In genomic region chr14:105294142-105294597, GRCh38 we compare ENCODE assay signal across 8 cellular contexts. TPM values are rescaled to one million over a fixed set of nuclear protein-coding genes. Genes with fewer than 3 reads are reported as not detected.
DNase-seq lines count a peak whose midpoint lies in the region; ATAC-seq and TF ChIP-seq lines count a peak whose summit lies in the region.

No MANE protein-coding gene starts in this region.

- H3K27me3 Mint-ChIP-seq in H9 (ENCODE audit: low read depth) = no peaks in the 10 kb centered on the region
- H3K27me3 Mint-ChIP-seq in activated naive CD8-positive, alpha-beta T cell = no peaks in the 10 kb centered on the region

- H2BK12ac ChIP-seq in H9 (ENCODE audit: insufficient read length, low read depth, low read length) = no peak overlapping the region

- H3K4ac ChIP-seq in H9 (ENCODE audit: low read depth, low read length) = no peak overlapping the region

- no peak overlapping the region for H3K23ac ChIP-seq in H9 (ENCODE audit: insufficient read length, low read depth, low read length)

- H3K27me3 ChIP-seq in BE2C (no peaks in the 10 kb centered on the region), H9 (ENCODE audit: insufficient read depth, low read length) (no peaks in the 10 kb centered on the region), Panc1 (ENCODE audit: control insufficient read depth, insufficient read depth, low read length) (no peaks in the 10 kb centered on the region), smooth muscle cell (ENCODE audit: low read depth) (no peaks in the 10 kb centered on the region)

- H3K79me2 ChIP-seq in H9 (ENCODE audit: insufficient read depth, low read length) = peaks cover 3% of the 10 kb centered on the region; the same call in 1 of the 2 replicates
- peaks cover 95% of the 10 kb centered on the region for H3K79me2 ChIP-seq in smooth muscle cell (ENCODE audit: low read depth)

- no peak overlapping the region for H3K18ac ChIP-seq in H9 (ENCODE audit: insufficient read length, low read depth, low read length)

- ATAC-seq in Panc1 = peak; percentile 64

- H3K4me2 ChIP-seq in H9 (ENCODE audit: insufficient read depth, insufficient read length, low read length) (no peak overlapping the region), smooth muscle cell (no peak overlapping the region)

- H4K5ac ChIP-seq in H9 (ENCODE audit: insufficient read length, low read depth, low read length) = no peak overlapping the region

- H3K36me3 Mint-ChIP-seq in H9 (ENCODE audit: insufficient read depth in 1 of 3, low read depth in 3 of 3) = peaks cover 0 to 3% (median 0%) of the 10 kb centered on the region in 3 experiments; a peak in 1 of 7 replicates
- H3K36me3 Mint-ChIP-seq in activated naive CD8-positive, alpha-beta T cell = no peaks in the 10 kb centered on the region

- CTCF ChIA-PET in Panc1 (lab: Charles Lee) = no interaction called here

- intact Hi-C loops in Panc1 (cut with micrococcal nuclease; ENCODE audit: unreplicated experiment) = no loop called here

- H3F3A ChIP-seq in smooth muscle cell (ENCODE audit: low read depth) = no peaks in the 10 kb centered on the region

- no CpG with 5 or more reads among the region's 15 CpGs for WGBS in H9 (ENCODE audit: extremely low coverage, insufficient read length, low lambda C conversion rate)
- 82% methylated on average over 15 of the region's 15 CpGs for WGBS in smooth muscle cell (ENCODE audit: low lambda C conversion rate)

- H3K4me3 ChIP-seq in BE2C (ENCODE audit: low read depth, low read length) (peak overlapping the region; percentile 44), Panc1 (ENCODE audit: low read depth in 2 of 2, low read length in 2 of 2) (no peak overlapping the region), smooth muscle cell (no peak overlapping the region)

- no peak overlapping the region for H2BK120ac ChIP-seq in H9 (ENCODE audit: low read depth, low read length, poor library complexity, severe bottlenecking)

- no peak for TF ChIP-seq CTCF in BE2C (IDR thresholded peaks at IDR 0.05; ENCODE audit: low read depth, low read length)
- no peak for TF ChIP-seq CTCF in H9 (conservative IDR thresholded peaks at IDR 0.05)
- no peak for TF ChIP-seq CTCF in Panc1 (IDR thresholded peaks at IDR 0.05)
- no peak for TF ChIP-seq CTCF in smooth muscle cell (IDR thresholded peaks at IDR 0.05; ENCODE audit: borderline replicate concordance, insufficient read depth, poor library complexity, severe bottlenecking)

- H2AK5ac ChIP-seq in H9 (ENCODE audit: insufficient read length, low read length) = no peak overlapping the region

- H2BK20ac ChIP-seq in H9 (ENCODE audit: low read depth, low read length, poor library complexity, severe bottlenecking) = no peak overlapping the region

- POLR2A ChIA-PET in Panc1 (lab: Charles Lee) = no interaction called here

- H4K20me1 ChIP-seq in H9 (ENCODE audit: control insufficient read depth, insufficient read depth, insufficient read length) (no peaks in the 10 kb centered on the region), smooth muscle cell (ENCODE audit: low read depth) (peaks cover 98% of the 10 kb centered on the region)

- no peaks in the 10 kb centered on the region for H3K79me1 ChIP-seq in H9 (ENCODE audit: insufficient read depth, low read depth, low read length, poor library complexity, severe bottlenecking)

- no peak overlapping the region for H3T11ph ChIP-seq in H9 (ENCODE audit: low read length)

- no peak overlapping the region for H4K91ac ChIP-seq in H9 (ENCODE audit: insufficient read length, low read depth, low read length)

- no peaks in the 10 kb centered on the region for H3K23me2 ChIP-seq in H9 (ENCODE audit: insufficient read length, low read depth, low read length, poor library complexity, severe bottlenecking)

- H3K9ac ChIP-seq in H9 (ENCODE audit: extremely low read depth, insufficient read length, low read length) (no peak overlapping the region), smooth muscle cell (ENCODE audit: low read depth) (no peak overlapping the region)

- peak; percentile 95 for DNase-seq in BE2C
- no peak for DNase-seq in H9
- DNase-seq in Panc1 (ENCODE audit: low read depth, low spot score) = no peak
- DNase-seq in left kidney (ENCODE audit: low read depth, low spot score) = peak; percentile 91
- DNase-seq in stimulated activated CD8-positive, alpha-beta memory T cell treated with anti-CD3 and anti-CD28 coated beads, Interleukin-4, amount 100 ng/mL, for 48 hours = peak; percentile 66
- no peak for DNase-seq in NOMO-1 treated with dmso at 0.1 percent for 144 hours (lab: John Stamatoyannopoulos, UW; ENCODE audit: unreplicated experiment)
- DNase-seq in smooth muscle cell (lab: John Stamatoyannopoulos, UW; ENCODE audit: unreplicated experiment) = no peak

- H2BK15ac ChIP-seq in H9 (ENCODE audit: low read depth, low read length) = no peak overlapping the region

- H3K9me3 ChIP-seq in BE2C = no peaks in the 10 kb centered on the region
- H3K9me3 ChIP-seq in H9 (ENCODE audit: control insufficient read depth, low read depth, low read length) = no peaks in the 10 kb centered on the region
- no peaks in the 10 kb centered on the region for H3K9me3 ChIP-seq in Panc1 (ENCODE audit: control insufficient read depth, insufficient read depth, low read depth, low read length)
- H3K9me3 ChIP-seq in smooth muscle cell (replicated peaks; ENCODE audit: low read depth) = no peaks in the 10 kb centered on the region

- BruUV-seq in Panc1 (replicated peaks; lab: Mats Ljungman, UMichigan) = no TSS peak

- H3K4me1 Mint-ChIP-seq in H9 = no peaks in the 10 kb centered on the region
- H3K4me1 Mint-ChIP-seq in activated naive CD8-positive, alpha-beta T cell (ENCODE audit: low read depth) = peaks cover 47% of the 10 kb centered on the region

- H2AFZ ChIP-seq in H9 (ENCODE audit: low read length) (no peak overlapping the region), smooth muscle cell (ENCODE audit: low read depth) (no peak overlapping the region)

- H3K4me3 Mint-ChIP-seq in H9 = no peak overlapping the region
- H3K4me3 Mint-ChIP-seq in activated naive CD8-positive, alpha-beta T cell = peak overlapping the region; percentile 63

- H3K4me1 ChIP-seq in BE2C (peaks cover 21% of the 10 kb centered on the region), H9 (ENCODE audit: insufficient read depth, low read length) (no peaks in the 10 kb centered on the region), Panc1 (ENCODE audit: control insufficient read depth, insufficient read depth, low read length) (peaks cover 7% of the 10 kb centered on the region; the same call in 1 of the 2 replicates), smooth muscle cell (ENCODE audit: low read depth) (no peaks in the 10 kb centered on the region)

- in situ Hi-C loops in Panc1 (cut with HindIII; ENCODE audit: low pct_unique_long_range_greater_than_20kb, low sequenced_read_pairs) = no loop called here

- no peak overlapping the region for H3K14ac ChIP-seq in H9 (ENCODE audit: insufficient read depth, low read length)

- no peak overlapping the region for H4K8ac ChIP-seq in H9 (replicated peaks; ENCODE audit: insufficient read length, low read depth, low read length)

- H3K27ac Mint-ChIP-seq in H9 = peak overlapping the region in 2 of 3 experiments; percentile 2 to 35; a peak in 3 of 7 replicates
- H3K27ac Mint-ChIP-seq in activated naive CD8-positive, alpha-beta T cell = peak overlapping the region; percentile 59

- H3K27ac ChIP-seq in H9 (ENCODE audit: insufficient read length, low read depth, low read length) = no peak overlapping the region
- H3K27ac ChIP-seq in Panc1 (ENCODE audit: low read length) = no peak overlapping the region
- no peak overlapping the region for H3K27ac ChIP-seq in smooth muscle cell (ENCODE audit: low read depth)

- H3K9me3 Mint-ChIP-seq in H9 = no peaks in the 10 kb centered on the region
- no peaks in the 10 kb centered on the region for H3K9me3 Mint-ChIP-seq in activated naive CD8-positive, alpha-beta T cell (ENCODE audit: low read depth)

- H3K56ac ChIP-seq in H9 (ENCODE audit: insufficient read length, low read depth, low read length) = no peak overlapping the region

- H3K36me3 ChIP-seq in BE2C (0 out of 2 replicates have a peak, but pooled peaks cover 3% of the 10 kb centered on the region), Panc1 (ENCODE audit: control insufficient read depth, insufficient read depth, low read length) (no peaks in the 10 kb centered on the region), smooth muscle cell (ENCODE audit: low read depth) (no peaks in the 10 kb centered on the region)

- H2BK5ac ChIP-seq in H9 (ENCODE audit: insufficient read length, low read length) = no peak overlapping the region

RNA-seq across cellular contexts. Expression of gene BRF1, which starts 6.6 kb away (rescaled TPM):
- polyA plus RNA-seq in BE2C (2012; ENCODE audit: insufficient read depth, insufficient read length, low read depth) = 43.4 TPM
- total RNA-seq in H9 (2021) (27.0 and 28.3 TPM in 2 replicates), Panc1 (2021; ENCODE audit: unreplicated experiment) (25.0 TPM), smooth muscle cell (9.8 and 15.9 TPM in 2 replicates)
- 23.6 TPM for polyA plus RNA-seq in Panc1 (2012; ENCODE audit: insufficient read length)
- polyA plus RNA-seq in smooth muscle cell = 12.5 and 20.7 TPM in 2 replicates

RNA-seq across cellular contexts. Expression of gene PACS2, which starts 20.4 kb away (rescaled TPM):
- 22.5 TPM for polyA plus RNA-seq in BE2C (2012; ENCODE audit: insufficient read depth, insufficient read length, low read depth)
- 63.5 and 72.5 TPM in 2 replicates for total RNA-seq in H9 (2021)
- total RNA-seq in Panc1 (2021; ENCODE audit: unreplicated experiment) = 55.2 TPM
- polyA plus RNA-seq in Panc1 (2012; ENCODE audit: insufficient read length) = 72.3 TPM
- total RNA-seq in smooth muscle cell = 36.9 and 37.3 TPM in 2 replicates
- 49.1 and 57.7 TPM in 2 replicates for polyA plus RNA-seq in smooth muscle cell

RNA-seq across cellular contexts. Expression of gene BTBD6, which starts 45.8 kb away (rescaled TPM):
- 67.4 TPM for polyA plus RNA-seq in BE2C (2012; ENCODE audit: insufficient read depth, insufficient read length, low read depth)
- total RNA-seq in H9 (2021) (22.9 and 23.3 TPM in 2 replicates), Panc1 (2021; ENCODE audit: unreplicated experiment) (0.26 TPM), smooth muscle cell (22.7 and 27.0 TPM in 2 replicates)
- polyA plus RNA-seq in Panc1 (2012; ENCODE audit: insufficient read length) = not detected
- 40.3 and 41.8 TPM in 2 replicates for polyA plus RNA-seq in smooth muscle cell

Comparison
In these comparisons a context has a peak if more than half of its experiments do, and no peak if none do; other contexts are left out.
1. DNase-seq: peak in BE2C (single experiment), left kidney (single experiment) and stimulated activated CD8-positive, alpha-beta memory T cell treated with anti-CD3 and anti-CD28 coated beads, Interleukin-4, amount 100 ng/mL, for 48 hours (single experiment); none in H9 (single experiment), Panc1 (single experiment), NOMO-1 treated with dmso at 0.1 percent for 144 hours (single experiment) and smooth muscle cell (single experiment).
2. RNA of gene BTBD6, which starts 45.8 kb away (total RNA-seq): 22.7 to 27.0 TPM in smooth muscle cell and 22.9 to 23.3 TPM in H9; 0.26 TPM in Panc1 (single experiment); every median in the first group is over 10 times any median in the second.